In the genomic region with DNA sequence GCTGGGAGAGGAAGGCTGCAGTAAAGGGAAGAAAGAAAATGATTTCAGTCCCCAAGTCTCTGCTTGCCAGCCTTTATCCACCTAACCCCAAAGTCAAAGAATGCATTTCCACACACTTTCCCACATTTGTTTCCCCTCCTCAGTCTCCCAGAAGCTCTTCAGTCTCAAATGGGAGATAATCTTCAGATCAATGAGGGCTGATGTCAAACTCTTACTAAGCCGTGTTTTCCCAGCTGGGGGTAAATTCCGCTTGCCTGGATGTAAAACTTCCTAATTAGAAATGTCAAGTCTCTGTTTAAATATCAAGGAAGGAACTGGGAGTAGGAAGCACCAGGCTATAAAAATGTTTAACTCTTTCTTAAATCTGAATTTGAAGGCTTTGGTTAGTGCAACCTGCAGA, we compare ENCODE assay signal across 26 cellular contexts.
"Had no signal": no experiment of that assay in that cellular context is flagged by ENCODE, and none has a peak within 500 bp of the region (broad histone marks: within the 10 kb centered on the region; RNA-seq: fewer than 3 reads in every experiment).

No MANE protein-coding gene starts in this region.

- H3K36me3 Mint-ChIP-seq: activated CD8-positive, alpha-beta memory T cell treated with anti-CD3 and anti-CD28 coated beads, Interleukin-2, amount 10 ng/mL, durations not matched to agents 7 days and 5 days; activated naive CD4-positive, alpha-beta T cell treated with anti-CD3 and anti-CD28 coated beads, Interleukin-2, amount 50 U/mL, for 24 hours; mesothelial cell of epicardium; naive B cell had no signal

- H3K4me1 ChIP-seq: esophagus squamous epithelium, heart right ventricle, right lobe of liver, uterus had no signal

- DNase-seq: activated B cell treated with CpG ODN at 0.5 μM for 24 hours; activated CD8-positive, alpha-beta memory T cell treated with anti-CD3 and anti-CD28 coated beads, Interleukin-2, amount 10 ng/mL, durations not matched to agents 7 days and 5 days; activated CD8-positive, alpha-beta T cell treated with anti-CD3 and anti-CD28 coated beads, Interleukin-2, amount 10 ng/mL, durations not matched to agents 7 days and 5 days; activated naive CD8-positive, alpha-beta T cell treated with anti-CD3 and anti-CD28 coated beads, Interleukin-2, amount 50 U/mL, for 24 hours; activated T-cell treated with anti-CD3 and anti-CD28 coated beads, Interleukin-2, amount 50 U/mL, for 48 hours; dermis blood vessel endothelial cell; effector CD4-positive, alpha-beta T cell; esophagus squamous epithelium; foreskin melanocyte; heart right ventricle; left cardiac atrium; left ventricle myocardium superior; naive B cell; posterior cingulate gyrus; right lobe of liver; stimulated activated CD4-positive, alpha-beta T cell treated with anti-CD3 and anti-CD28 coated beads, Interleukin-2, amount 100 ng/mL, for 48 hours; T-helper 17 cell; trophoblast cell; uterus had no signal

- ATAC-seq: activated CD8-positive, alpha-beta memory T cell treated with anti-CD3 and anti-CD28 coated beads, Interleukin-2, amount 10 ng/mL, durations not matched to agents 7 days and 5 days; activated CD8-positive, alpha-beta T cell treated with anti-CD3 and anti-CD28 coated beads, Interleukin-2, amount 10 ng/mL, durations not matched to agents 7 days and 5 days; activated naive CD8-positive, alpha-beta T cell treated with anti-CD3 and anti-CD28 coated beads, Interleukin-2, amount 50 U/mL, for 24 hours; heart right ventricle; left cardiac atrium; left ventricle myocardium superior; right lobe of liver; T-helper 17 cell had no signal

- H3K27me3 Mint-ChIP-seq: activated B cell treated with CpG ODN at 0.5 μM for 24 hours; activated CD8-positive, alpha-beta memory T cell treated with anti-CD3 and anti-CD28 coated beads, Interleukin-2, amount 10 ng/mL, durations not matched to agents 7 days and 5 days; activated naive CD4-positive, alpha-beta T cell treated with anti-CD3 and anti-CD28 coated beads, Interleukin-2, amount 50 U/mL, for 24 hours; activated naive CD8-positive, alpha-beta T cell treated with anti-CD3 and anti-CD28 coated beads, Interleukin-2, amount 50 U/mL, for 24 hours; central memory CD8-positive, alpha-beta T cell; naive B cell; stimulated activated naive CD8-positive, alpha-beta T cell treated with anti-CD3 and anti-CD28 coated beads, Interleukin-15, Interleukin-2, amounts not matched to agents 100 ng/mL and 50 ng/mL, for 24 hours; T-helper 17 cell had no signal

- H3K27ac Mint-ChIP-seq: activated B cell treated with CpG ODN at 0.5 μM for 24 hours; activated CD8-positive, alpha-beta memory T cell treated with anti-CD3 and anti-CD28 coated beads, Interleukin-2, amount 10 ng/mL, durations not matched to agents 7 days and 5 days; activated CD8-positive, alpha-beta T cell treated with anti-CD3 and anti-CD28 coated beads, Interleukin-2, amount 10 ng/mL, durations not matched to agents 7 days and 5 days; activated naive CD4-positive, alpha-beta T cell treated with anti-CD3 and anti-CD28 coated beads, Interleukin-2, amount 50 U/mL, for 24 hours; activated naive CD8-positive, alpha-beta T cell treated with anti-CD3 and anti-CD28 coated beads, Interleukin-2, amount 50 U/mL, for 24 hours; activated T-helper 2 cell treated with anti-CD3 and anti-CD28 coated beads, Interferon-gamma antibody, Interleukin-2, Interleukin-4, amounts not matched to agents 10 μg/mL and 5 μg/mL and 100 μg/mL, durations not matched to agents 14 hours and 24 hours and 36 hours; mesothelial cell of epicardium; naive B cell; stimulated activated naive CD8-positive, alpha-beta T cell treated with anti-CD3 and anti-CD28 coated beads, Interleukin-15, Interleukin-2, amounts not matched to agents 100 ng/mL and 50 ng/mL, for 24 hours; T-helper 17 cell had no signal

- H3K27ac ChIP-seq: epithelial cell of prostate, esophagus squamous epithelium, heart right ventricle, right lobe of liver, thoracic aorta, uterus had no signal

- H3K4me3 Mint-ChIP-seq: activated B cell treated with CpG ODN at 0.5 μM for 24 hours; activated CD8-positive, alpha-beta memory T cell treated with anti-CD3 and anti-CD28 coated beads, Interleukin-2, amount 10 ng/mL, durations not matched to agents 7 days and 5 days; activated CD8-positive, alpha-beta T cell treated with anti-CD3 and anti-CD28 coated beads, Interleukin-2, amount 10 ng/mL, durations not matched to agents 7 days and 5 days; activated naive CD4-positive, alpha-beta T cell treated with anti-CD3 and anti-CD28 coated beads, Interleukin-2, amount 50 U/mL, for 24 hours; activated naive CD8-positive, alpha-beta T cell treated with anti-CD3 and anti-CD28 coated beads, Interleukin-2, amount 50 U/mL, for 24 hours; central memory CD8-positive, alpha-beta T cell; mesothelial cell of epicardium; stimulated activated naive CD8-positive, alpha-beta T cell treated with anti-CD3 and anti-CD28 coated beads, Interleukin-15, Interleukin-2, amounts not matched to agents 100 ng/mL and 50 ng/mL, for 24 hours; T-helper 17 cell had no signal

- H3K27me3 ChIP-seq: esophagus squamous epithelium, heart right ventricle, right lobe of liver, uterus had no signal

- H3K4me1 Mint-ChIP-seq: activated B cell treated with CpG ODN at 0.5 μM for 24 hours; activated CD8-positive, alpha-beta memory T cell treated with anti-CD3 and anti-CD28 coated beads, Interleukin-2, amount 10 ng/mL, durations not matched to agents 7 days and 5 days; activated naive CD4-positive, alpha-beta T cell treated with anti-CD3 and anti-CD28 coated beads, Interleukin-2, amount 50 U/mL, for 24 hours; activated naive CD8-positive, alpha-beta T cell treated with anti-CD3 and anti-CD28 coated beads, Interleukin-2, amount 50 U/mL, for 24 hours; central memory CD8-positive, alpha-beta T cell; naive B cell; T-helper 17 cell had no signal

- H3K9me3 ChIP-seq: right lobe of liver, thoracic aorta, uterus had no signal

- H3K9me3 Mint-ChIP-seq: activated B cell treated with CpG ODN at 0.5 μM for 24 hours; activated naive CD4-positive, alpha-beta T cell treated with anti-CD3 and anti-CD28 coated beads, Interleukin-2, amount 50 U/mL, for 24 hours; activated naive CD8-positive, alpha-beta T cell treated with anti-CD3 and anti-CD28 coated beads, Interleukin-2, amount 50 U/mL, for 24 hours; activated T-helper 2 cell treated with anti-CD3 and anti-CD28 coated beads, Interferon-gamma antibody, Interleukin-2, Interleukin-4, amounts not matched to agents 10 μg/mL and 5 μg/mL and 100 μg/mL, durations not matched to agents 14 hours and 24 hours and 36 hours; central memory CD8-positive, alpha-beta T cell; stimulated activated naive CD8-positive, alpha-beta T cell treated with anti-CD3 and anti-CD28 coated beads, Interleukin-15, Interleukin-2, amounts not matched to agents 100 ng/mL and 50 ng/mL, for 24 hours had no signal
